In genomic region chr2:70081221-70081620, GRCh38 we compare ENCODE assay signal across 21 cellular contexts. TPM values are rescaled to one million over a fixed set of nuclear protein-coding genes. Genes with fewer than 3 reads are reported as not detected.
DNase-seq lines count a peak whose midpoint lies in the region; ATAC-seq, FAIRE-seq and TF ChIP-seq lines count a peak whose summit lies in the region.
"Had no signal": no experiment of that assay in that cellular context is flagged by ENCODE, and none has a peak within 500 bp of the region (broad histone marks: within the 10 kb centered on the region; RNA-seq: fewer than 3 reads in every experiment).

No MANE protein-coding gene starts in this region.

- peak overlapping the region; percentile 57 for H3K27ac Mint-ChIP-seq in activated CD4-positive, alpha-beta T cell treated with anti-CD3 and anti-CD28 coated beads, Interleukin-2, amount 10 ng/mL, durations not matched to agents 24 days and 14 days
- H3K27ac Mint-ChIP-seq in activated CD4-positive, alpha-beta T cell treated with anti-CD3 and anti-CD28 coated beads, Interleukin-2, amount 10 ng/mL, durations not matched to agents 7 days and 5 days = no peak overlapping the region
- H3K27ac Mint-ChIP-seq in activated T-helper 1 cell treated with anti-CD3 and anti-CD28 coated beads, Interleukin-12 subunit alpha, Interleukin-12 subunit beta, Interleukin-2, Interleukin-4 antibody, amounts not matched to agents 30 ng/mL and 10 ng/mL and 1 ng/mL, durations not matched to agents 14 hours and 24 hours and 36 hours = peak overlapping the region; percentile 76
- H3K27ac Mint-ChIP-seq in stimulated activated effector memory CD8-positive, alpha-beta T cell treated with anti-CD3 and anti-CD28 coated beads, Interleukin-12 subunit alpha, Interleukin-12 subunit beta, amount 100 ng/mL, for 72 hours = peak overlapping the region; percentile 81

- no peak overlapping the region for H3K4me3 Mint-ChIP-seq in activated CD4-positive, alpha-beta T cell treated with anti-CD3 and anti-CD28 coated beads, Interleukin-2, amount 10 ng/mL, durations not matched to agents 24 days and 14 days
- no peak overlapping the region for H3K4me3 Mint-ChIP-seq in activated CD4-positive, alpha-beta T cell treated with anti-CD3 and anti-CD28 coated beads, Interleukin-2, amount 10 ng/mL, durations not matched to agents 7 days and 5 days
- H3K4me3 Mint-ChIP-seq in activated T-helper 1 cell treated with anti-CD3 and anti-CD28 coated beads, Interleukin-12 subunit alpha, Interleukin-12 subunit beta, Interleukin-2, Interleukin-4 antibody, amounts not matched to agents 30 ng/mL and 10 ng/mL and 1 ng/mL, durations not matched to agents 14 hours and 24 hours and 36 hours = peak overlapping the region; percentile 8
- H3K4me3 Mint-ChIP-seq in stimulated activated effector memory CD8-positive, alpha-beta T cell treated with anti-CD3 and anti-CD28 coated beads, Interleukin-12 subunit alpha, Interleukin-12 subunit beta, amount 100 ng/mL, for 72 hours = peak overlapping the region; percentile 31
- H3K4me3 Mint-ChIP-seq: central memory CD8-positive, alpha-beta T cell had no signal

- H3K27me3 Mint-ChIP-seq in activated CD4-positive, alpha-beta T cell treated with anti-CD3 and anti-CD28 coated beads, Interleukin-2, amount 10 ng/mL, durations not matched to agents 24 days and 14 days = no peaks in the 10 kb centered on the region
- H3K27me3 Mint-ChIP-seq in activated CD4-positive, alpha-beta T cell treated with anti-CD3 and anti-CD28 coated beads, Interleukin-2, amount 10 ng/mL, durations not matched to agents 7 days and 5 days = no peaks in the 10 kb centered on the region
- H3K27me3 Mint-ChIP-seq in activated T-helper 1 cell treated with anti-CD3 and anti-CD28 coated beads, Interleukin-12 subunit alpha, Interleukin-12 subunit beta, Interleukin-2, Interleukin-4 antibody, amounts not matched to agents 30 ng/mL and 10 ng/mL and 1 ng/mL, durations not matched to agents 14 hours and 24 hours and 36 hours (ENCODE audit: insufficient read depth) = no peaks in the 10 kb centered on the region
- H3K27me3 Mint-ChIP-seq: central memory CD8-positive, alpha-beta T cell; naive B cell had no signal

- no peak for ATAC-seq in stimulated activated effector memory CD8-positive, alpha-beta T cell treated with anti-CD3 and anti-CD28 coated beads, Interleukin-12 subunit alpha, Interleukin-12 subunit beta, amount 100 ng/mL, for 72 hours
- no peak for ATAC-seq in HG02973 (IDR thresholded peaks at IDR 0.05; ENCODE audit: unreplicated experiment)
- ATAC-seq: psoas muscle had no signal

- FAIRE-seq in H54 (lab: Jason Lieb, UNC) = no peak
- FAIRE-seq: A204.1, G401.6, islet of Langerhans had no signal

- POLR2A ChIA-PET in activated CD4-positive, alpha-beta T cell treated with anti-CD3 and anti-CD28 coated beads, Interleukin-2, amount 10 ng/mL, durations not matched to agents 7 days and 5 days (lab: Charles Lee) = interaction anchor here (0.6 to 0.7 kb wide), 2 partner anchors 25 to 166 kb away, joined by 3 to 4 read pairs; partner anchors contain the start of gene MXD1

- peaks cover 59% of the 10 kb centered on the region for H3K4me1 Mint-ChIP-seq in activated CD4-positive, alpha-beta T cell treated with anti-CD3 and anti-CD28 coated beads, Interleukin-2, amount 10 ng/mL, durations not matched to agents 24 days and 14 days
- H3K4me1 Mint-ChIP-seq in activated CD4-positive, alpha-beta T cell treated with anti-CD3 and anti-CD28 coated beads, Interleukin-2, amount 10 ng/mL, durations not matched to agents 7 days and 5 days = peaks cover 71% of the 10 kb centered on the region
- H3K4me1 Mint-ChIP-seq in activated T-helper 1 cell treated with anti-CD3 and anti-CD28 coated beads, Interleukin-12 subunit alpha, Interleukin-12 subunit beta, Interleukin-2, Interleukin-4 antibody, amounts not matched to agents 30 ng/mL and 10 ng/mL and 1 ng/mL, durations not matched to agents 14 hours and 24 hours and 36 hours (ENCODE audit: low read depth) = peaks cover 73% of the 10 kb centered on the region
- H3K4me1 Mint-ChIP-seq in stimulated activated effector memory CD8-positive, alpha-beta T cell treated with anti-CD3 and anti-CD28 coated beads, Interleukin-12 subunit alpha, Interleukin-12 subunit beta, amount 100 ng/mL, for 72 hours = peaks cover 62% of the 10 kb centered on the region

- no peak for TF ChIP-seq POLR2A in H54 (IDR thresholded peaks at IDR 0.05; ENCODE audit: low read depth, low read length)

- CTCF ChIA-PET in activated CD4-positive, alpha-beta T cell treated with anti-CD3 and anti-CD28 coated beads, Interleukin-2, amount 10 ng/mL, durations not matched to agents 7 days and 5 days (lab: Charles Lee) = interaction anchor here (0.5 to 5.8 kb wide), 7 partner anchors 10 to 62 kb away, joined by 3 to 31 read pairs (median 8); no protein-coding TSS in a partner anchor

- intact Hi-C loops in activated CD4-positive, alpha-beta T cell treated with anti-CD3 and anti-CD28 coated beads, Interleukin-2, amount 10 ng/mL, durations not matched to agents 24 days and 14 days (cut with micrococcal nuclease) = loop anchor here (10.0 kb wide), 2 partner anchors 436 to 1316 kb away; partner anchors contain the start of gene AAK1
- intact Hi-C loops in activated T-helper 1 cell treated with anti-CD3 and anti-CD28 coated beads, Interleukin-12 subunit alpha, Interleukin-12 subunit beta, Interleukin-2, Interleukin-4 antibody, amounts not matched to agents 30 ng/mL and 10 ng/mL and 1 ng/mL, durations not matched to agents 14 hours and 24 hours and 36 hours (cut with micrococcal nuclease) = loop anchor here (10.0 kb wide), 1 partner anchor 436 kb away; the partner anchor contains the start of gene AAK1

- peaks cover 62% of the 10 kb centered on the region for H3K36me3 Mint-ChIP-seq in activated CD4-positive, alpha-beta T cell treated with anti-CD3 and anti-CD28 coated beads, Interleukin-2, amount 10 ng/mL, durations not matched to agents 24 days and 14 days (ENCODE audit: low read depth)
- peaks cover 49% of the 10 kb centered on the region for H3K36me3 Mint-ChIP-seq in activated CD4-positive, alpha-beta T cell treated with anti-CD3 and anti-CD28 coated beads, Interleukin-2, amount 10 ng/mL, durations not matched to agents 7 days and 5 days (ENCODE audit: low read depth)
- peaks cover 45% of the 10 kb centered on the region for H3K36me3 Mint-ChIP-seq in activated T-helper 1 cell treated with anti-CD3 and anti-CD28 coated beads, Interleukin-12 subunit alpha, Interleukin-12 subunit beta, Interleukin-2, Interleukin-4 antibody, amounts not matched to agents 30 ng/mL and 10 ng/mL and 1 ng/mL, durations not matched to agents 14 hours and 24 hours and 36 hours (ENCODE audit: low read depth)
- peaks cover 100% of the 10 kb centered on the region for H3K36me3 Mint-ChIP-seq in stimulated activated effector memory CD8-positive, alpha-beta T cell treated with anti-CD3 and anti-CD28 coated beads, Interleukin-12 subunit alpha, Interleukin-12 subunit beta, amount 100 ng/mL, for 72 hours

- no peaks in the 10 kb centered on the region for H3K9me3 Mint-ChIP-seq in activated CD4-positive, alpha-beta T cell treated with anti-CD3 and anti-CD28 coated beads, Interleukin-2, amount 10 ng/mL, durations not matched to agents 24 days and 14 days
- H3K9me3 Mint-ChIP-seq in activated CD4-positive, alpha-beta T cell treated with anti-CD3 and anti-CD28 coated beads, Interleukin-2, amount 10 ng/mL, durations not matched to agents 7 days and 5 days = no peaks in the 10 kb centered on the region
- no peaks in the 10 kb centered on the region for H3K9me3 Mint-ChIP-seq in activated T-helper 1 cell treated with anti-CD3 and anti-CD28 coated beads, Interleukin-12 subunit alpha, Interleukin-12 subunit beta, Interleukin-2, Interleukin-4 antibody, amounts not matched to agents 30 ng/mL and 10 ng/mL and 1 ng/mL, durations not matched to agents 14 hours and 24 hours and 36 hours
- H3K9me3 Mint-ChIP-seq in stimulated activated effector memory CD8-positive, alpha-beta T cell treated with anti-CD3 and anti-CD28 coated beads, Interleukin-12 subunit alpha, Interleukin-12 subunit beta, amount 100 ng/mL, for 72 hours = no peaks in the 10 kb centered on the region
- H3K9me3 Mint-ChIP-seq: central memory CD8-positive, alpha-beta T cell; naive B cell had no signal

- DNase-seq in activated CD4-positive, alpha-beta T cell treated with anti-CD3 and anti-CD28 coated beads, Interleukin-2, amount 10 ng/mL, durations not matched to agents 24 days and 14 days = no peak
- no peak for DNase-seq in activated CD4-positive, alpha-beta T cell treated with anti-CD3 and anti-CD28 coated beads, Interleukin-2, amount 10 ng/mL, durations not matched to agents 7 days and 5 days
- no peak for DNase-seq in activated T-helper 1 cell treated with anti-CD3 and anti-CD28 coated beads, Interleukin-12 subunit alpha, Interleukin-12 subunit beta, Interleukin-2, Interleukin-4 antibody, amounts not matched to agents 30 ng/mL and 10 ng/mL and 1 ng/mL, durations not matched to agents 14 hours and 24 hours and 36 hours (ENCODE audit: low spot score)
- DNase-seq in fibroblast of gingiva (ENCODE audit: low read depth) (peak; percentile 25), H54 (ENCODE audit: insufficient read length, low spot score) (no peak), NCI-H524 treated with DMSO at 0.1 percent for 48 hours (lab: John Stamatoyannopoulos, UW) (no peak)
- DNase-seq in stimulated activated effector memory CD8-positive, alpha-beta T cell treated with anti-CD3 and anti-CD28 coated beads, Interleukin-12 subunit alpha, Interleukin-12 subunit beta, amount 100 ng/mL, for 72 hours (ENCODE audit: low spot score in 2 of 2) = no peak
- DNase-seq: activated CD4-positive, alpha-beta T cell treated with anti-CD3 and anti-CD28 coated beads for 4 hours; activated T-cell treated with anti-CD3 and anti-CD28 coated beads, Interleukin-2, amount 50 U/mL, for 48 hours; effector memory CD4-positive, alpha-beta T cell; naive B cell; NCI-H146; NCI-H226; psoas muscle; SK-N-SH; stimulated activated CD8-positive, alpha-beta memory T cell treated with anti-CD3 and anti-CD28 coated beads, Interleukin-4, amount 100 ng/mL, for 48 hours had no signal

RNA-seq across cellular contexts. Expression of gene PCBP1, which starts 6.1 kb away (rescaled TPM):
- 443 and 447 TPM in 2 replicates for total RNA-seq in activated CD4-positive, alpha-beta T cell treated with anti-CD3 and anti-CD28 coated beads, Interleukin-2, amount 10 ng/mL, durations not matched to agents 24 days and 14 days
- total RNA-seq in activated CD4-positive, alpha-beta T cell treated with anti-CD3 and anti-CD28 coated beads, Interleukin-2, amount 10 ng/mL, durations not matched to agents 7 days and 5 days = 100 to 1,000 TPM; 527 to 544 TPM
- 426 and 427 TPM in 2 replicates for total RNA-seq in activated T-helper 1 cell treated with anti-CD3 and anti-CD28 coated beads, Interleukin-12 subunit alpha, Interleukin-12 subunit beta, Interleukin-2, Interleukin-4 antibody, amounts not matched to agents 30 ng/mL and 10 ng/mL and 1 ng/mL, durations not matched to agents 14 hours and 24 hours and 36 hours

Comparison
In these comparisons a context has a peak if more than half of its experiments do, and no peak if none do; other contexts are left out.
1. H3K4me3 Mint-ChIP-seq: peak in activated T-helper 1 cell treated with anti-CD3 and anti-CD28 coated beads, Interleukin-12 subunit alpha, Interleukin-12 subunit beta, Interleukin-2, Interleukin-4 antibody, amounts not matched to agents 30 ng/mL and 10 ng/mL and 1 ng/mL, durations not matched to agents 14 hours and 24 hours and 36 hours (single experiment) and stimulated activated effector memory CD8-positive, alpha-beta T cell treated with anti-CD3 and anti-CD28 coated beads, Interleukin-12 subunit alpha, Interleukin-12 subunit beta, amount 100 ng/mL, for 72 hours (single experiment); none in activated CD4-positive, alpha-beta T cell treated with anti-CD3 and anti-CD28 coated beads, Interleukin-2, amount 10 ng/mL, durations not matched to agents 24 days and 14 days (single experiment) and activated CD4-positive, alpha-beta T cell treated with anti-CD3 and anti-CD28 coated beads, Interleukin-2, amount 10 ng/mL, durations not matched to agents 7 days and 5 days (single experiment).